ENCODE assay signal across 1 cellular context in genomic region chr16:30893744-30894539, GRCh38.
TF ChIP-seq lines count a peak whose summit lies in the region.

TSS of gene BCL7C (minus strand) at chr16:30894077. CDS start at chr16:30893944, 133 bp downstream.

TF ChIP-seq in HepG2, 621 proteins besides CTCF, POLR2A, EP300 and RAD21 (continued from another document):
- TF ChIP-seq, protein P1, sequence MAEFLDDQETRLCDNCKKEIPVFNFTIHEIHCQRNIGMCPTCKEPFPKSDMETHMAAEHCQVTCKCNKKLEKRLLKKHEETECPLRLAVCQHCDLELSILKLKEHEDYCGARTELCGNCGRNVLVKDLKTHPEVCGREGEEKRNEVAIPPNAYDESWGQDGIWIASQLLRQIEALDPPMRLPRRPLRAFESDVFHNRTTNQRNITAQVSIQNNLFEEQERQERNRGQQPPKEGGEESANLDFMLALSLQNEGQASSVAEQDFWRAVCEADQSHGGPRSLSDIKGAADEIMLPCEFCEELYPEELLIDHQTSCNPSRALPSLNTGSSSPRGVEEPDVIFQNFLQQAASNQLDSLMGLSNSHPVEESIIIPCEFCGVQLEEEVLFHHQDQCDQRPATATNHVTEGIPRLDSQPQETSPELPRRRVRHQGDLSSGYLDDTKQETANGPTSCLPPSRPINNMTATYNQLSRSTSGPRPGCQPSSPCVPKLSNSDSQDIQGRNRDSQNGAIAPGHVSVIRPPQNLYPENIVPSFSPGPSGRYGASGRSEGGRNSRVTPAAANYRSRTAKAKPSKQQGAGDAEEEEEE (CRISPR knock-in tag; IDR thresholded peaks at IDR 0.05; ENCODE audit: borderline replicate concordance) = no peak; the same call in 1 of the 2 replicates
- TF ChIP-seq ZNF484 (CRISPR knock-in tag; IDR thresholded peaks at IDR 0.05; ENCODE audit: borderline replicate concordance, low read depth) (0 out of 2 replicates have a peak, but pooled peaks have one; percentile 78), MIER2 (CRISPR knock-in tag; IDR thresholded peaks at IDR 0.05) (0 out of 2 replicates have a peak, but pooled peaks have one; percentile 18), MED8 (CRISPR knock-in tag; IDR thresholded peaks at IDR 0.05; ENCODE audit: insufficient replicate concordance) (peak; percentile 64), ZNF234 (CRISPR knock-in tag; conservative IDR thresholded peaks at IDR 0.05) (no peak), ZBTB3 (CRISPR knock-in tag; IDR thresholded peaks at IDR 0.05; ENCODE audit: borderline replicate concordance, low read depth) (peak; percentile 82; the same call in 1 of the 2 replicates), ZNF724P (CRISPR knock-in tag; IDR thresholded peaks at IDR 0.05; ENCODE audit: borderline replicate concordance) (peak; percentile 98), REL (CRISPR knock-in tag; conservative IDR thresholded peaks at IDR 0.05) (peak; percentile 93), GZF1 (CRISPR knock-in tag; IDR thresholded peaks at IDR 0.05) (peak; percentile 84)
